Comparison of ENCODE assay signal across 8 cellular contexts in the genomic region with DNA sequence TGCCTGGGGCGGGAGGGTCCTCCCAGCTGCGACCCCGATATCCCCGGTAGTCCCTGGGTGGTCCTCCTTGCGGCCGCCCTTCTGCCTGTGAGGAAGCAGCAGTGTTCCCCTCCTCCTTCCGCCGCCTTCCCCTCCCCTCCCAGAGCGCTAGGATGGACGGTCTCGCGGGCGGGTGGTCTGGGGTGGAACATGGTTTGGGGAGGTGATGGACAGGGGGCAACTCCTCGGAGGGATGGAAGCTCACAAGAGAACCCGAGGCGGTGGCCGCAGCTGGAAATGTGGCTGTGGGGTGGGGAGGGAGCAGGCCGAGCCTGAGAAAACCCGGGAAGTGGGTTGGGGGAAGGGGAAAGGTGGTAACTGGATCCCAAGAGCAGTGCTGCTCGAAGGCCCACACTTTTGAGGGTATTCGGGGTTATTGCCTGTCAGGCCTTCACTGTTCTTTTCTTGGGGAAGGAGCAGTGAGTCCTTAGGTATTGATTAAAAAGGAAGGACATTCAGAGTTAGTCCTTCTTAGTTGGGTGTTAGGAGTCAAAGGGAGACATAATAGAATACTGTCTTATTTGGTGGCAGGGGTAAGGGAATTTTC. TPM values are rescaled to one million over a fixed set of nuclear protein-coding genes. Genes with fewer than 3 reads are reported as not detected.
DNase-seq lines count a peak whose midpoint lies in the region; ATAC-seq and TF ChIP-seq lines count a peak whose summit lies in the region.

No MANE protein-coding gene starts in this region.

- no peaks in the 10 kb centered on the region for H3K9me3 ChIP-seq in neural progenitor cell (ENCODE audit: low read depth)

- H3K36me3 ChIP-seq in neural progenitor cell: no peaks in the 10 kb centered on the region

- peak overlapping the region; percentile 80 for H2AFZ ChIP-seq in neural progenitor cell (replicated peaks)

- ATAC-seq in activated T-cell treated with anti-CD3 and anti-CD28 coated beads, Interleukin-2, amount 50 U/mL, for 72 hours (replicated peaks in 1 of 2): peak; percentile 27 to 44
- peak; percentile 45 for ATAC-seq in foreskin keratinocyte

- H3K27me3 Mint-ChIP-seq in HFFc6 (ENCODE audit: insufficient read depth): peaks cover 3% of the 10 kb centered on the region; the same call in 1 of the 2 replicates
- no peaks in the 10 kb centered on the region for H3K27me3 Mint-ChIP-seq in activated T-cell treated with anti-CD3 and anti-CD28 coated beads, Interleukin-2, amount 50 U/mL, for 72 hours (ENCODE audit: low read depth)
- H3K27me3 Mint-ChIP-seq in neural progenitor cell (ENCODE audit: insufficient read depth, low read depth): peaks cover 5% of the 10 kb centered on the region

- H3K4me3 Mint-ChIP-seq in HFFc6 (peak overlapping the region; percentile 99), neural progenitor cell (peak overlapping the region; percentile 99)
- H3K4me3 Mint-ChIP-seq in activated T-cell treated with anti-CD3 and anti-CD28 coated beads, Interleukin-2, amount 50 U/mL, for 72 hours: peak overlapping the region; percentile 90 to 98

- no peaks in the 10 kb centered on the region for H3K9me3 Mint-ChIP-seq in HFFc6
- H3K9me3 Mint-ChIP-seq in activated T-cell treated with anti-CD3 and anti-CD28 coated beads, Interleukin-2, amount 50 U/mL, for 72 hours: no peaks in the 10 kb centered on the region
- H3K9me3 Mint-ChIP-seq in neural progenitor cell: no peaks in the 10 kb centered on the region

- H3K4me2 ChIP-seq in neural progenitor cell: peak overlapping the region; percentile 86

- peaks cover 55% of the 10 kb centered on the region for H3K79me2 ChIP-seq in neural progenitor cell (ENCODE audit: low read depth)

- peaks cover 20% of the 10 kb centered on the region for H3F3A ChIP-seq in neural progenitor cell (ENCODE audit: low read depth)

- H3K27me3 ChIP-seq in foreskin keratinocyte (no peaks in the 10 kb centered on the region), neural progenitor cell (no peaks in the 10 kb centered on the region)

- peaks cover 46% of the 10 kb centered on the region for H4K20me1 ChIP-seq in neural progenitor cell (ENCODE audit: low read depth)

- DNase-seq in NCI-H2029 (lab: John Stamatoyannopoulos, UW): peak; percentile 37
- DNase-seq in NCI-H2029 treated with DMSO at 0.1 percent for 48 hours (lab: John Stamatoyannopoulos, UW): no peak
- no peak for DNase-seq in HFFc6
- peak; percentile 20 for DNase-seq in NCI-H1105 treated with DMSO at 0.1 percent for 48 hours (lab: John Stamatoyannopoulos, UW)
- peak in 1 of 2 donors; percentile 53 for DNase-seq in activated T-cell treated with anti-CD3 and anti-CD28 coated beads, Interleukin-2, amount 50 U/mL, for 72 hours
- peak in 1 of 2 donors; percentile 22 for DNase-seq in foreskin keratinocyte
- peak; percentile 77 for DNase-seq in neural progenitor cell (ENCODE audit: low spot score)
- DNase-seq in ureter (ENCODE audit: low spot score): peak; percentile 57

- H3K36me3 Mint-ChIP-seq in HFFc6 (ENCODE audit: low read depth) (peaks cover 15% of the 10 kb centered on the region; the same call in 1 of the 2 replicates), neural progenitor cell (peaks cover 6% of the 10 kb centered on the region)
- peaks cover 3 to 14% of the 10 kb centered on the region in 2 donors for H3K36me3 Mint-ChIP-seq in activated T-cell treated with anti-CD3 and anti-CD28 coated beads, Interleukin-2, amount 50 U/mL, for 72 hours (ENCODE audit: insufficient read depth in 2 of 2)

- peak overlapping the region; percentile 86 for H3K27ac ChIP-seq in foreskin keratinocyte
- peak overlapping the region; percentile 92 for H3K27ac ChIP-seq in neural progenitor cell

- peak overlapping the region; percentile 57 for H3K9ac ChIP-seq in neural progenitor cell

- TF ChIP-seq CTCF in HFFc6 (IDR thresholded peaks at IDR 0.05) (no peak), foreskin keratinocyte (conservative IDR thresholded peaks at IDR 0.05) (no peak), neural progenitor cell (IDR thresholded peaks at IDR 0.05) (no peak)

- H3K4me3 ChIP-seq in neural progenitor cell: peak overlapping the region; percentile 76

- H3K27ac Mint-ChIP-seq in HFFc6 (peak overlapping the region; percentile 91), neural progenitor cell (peak overlapping the region; percentile 99)
- peak overlapping the region; percentile 99 for H3K27ac Mint-ChIP-seq in activated T-cell treated with anti-CD3 and anti-CD28 coated beads, Interleukin-2, amount 50 U/mL, for 72 hours

- H3K4me1 Mint-ChIP-seq in HFFc6 (ENCODE audit: low read depth) (peaks cover 35% of the 10 kb centered on the region), neural progenitor cell (peaks cover 25% of the 10 kb centered on the region)
- peaks cover 54% of the 10 kb centered on the region for H3K4me1 Mint-ChIP-seq in activated T-cell treated with anti-CD3 and anti-CD28 coated beads, Interleukin-2, amount 50 U/mL, for 72 hours (ENCODE audit: low read depth)

- H3K4me1 ChIP-seq in foreskin keratinocyte (no peaks in the 10 kb centered on the region), neural progenitor cell (peaks cover 19% of the 10 kb centered on the region)

RNA-seq across cellular contexts. Expression of gene UBE2K, which starts 0.6 kb away (rescaled TPM):
- total RNA-seq in HFFc6 (2021; fragmentation: NEBNext Ultra II Directional; extraction: Animal tissue kit (Norgen Biotek cat#: 25700)): 100 to 1,000 TPM in 2 of 6 experiments, 10 to 100 TPM in 4; 84.8 to 104 (median 90.6) TPM
- 10 to 100 TPM; 79.2 to 84.7 TPM for total RNA-seq in activated T-cell treated with anti-CD3 and anti-CD28 coated beads, Interleukin-2, amount 50 U/mL, for 72 hours
- total RNA-seq in foreskin keratinocyte (59.0 and 59.4 TPM in 2 replicates), neural progenitor cell (ENCODE audit: low replicate concordance) (36.6 and 61.8 TPM in 2 replicates), ureter (78.4 TPM)
- polyA plus RNA-seq in foreskin keratinocyte: 83.3 and 91.4 TPM in 2 replicates

RNA-seq across cellular contexts. Expression of gene SMIM14, which starts 59.9 kb away (rescaled TPM):
- total RNA-seq in HFFc6 (2021; fragmentation: NEBNext Ultra II Directional; extraction: Animal tissue kit (Norgen Biotek cat#: 25700)): 10 to 100 TPM; 26.6 to 35.0 (median 29.2) TPM
- 1 to 10 TPM; 4.4 to 8.6 TPM for total RNA-seq in activated T-cell treated with anti-CD3 and anti-CD28 coated beads, Interleukin-2, amount 50 U/mL, for 72 hours
- total RNA-seq in foreskin keratinocyte (5.5 and 10.4 TPM in 2 replicates), neural progenitor cell (ENCODE audit: low replicate concordance) (43.5 and 91.0 TPM in 2 replicates), ureter (48.6 TPM)
- 4.3 and 5.3 TPM in 2 replicates for polyA plus RNA-seq in foreskin keratinocyte

Comparison
In these comparisons a context has a peak if more than half of its experiments do, and no peak if none do; other contexts are left out.
1. DNase-seq: peak in NCI-H2029 (single experiment), NCI-H1105 treated with DMSO at 0.1 percent for 48 hours (single experiment), neural progenitor cell (single experiment) and ureter (single experiment); none in NCI-H2029 treated with DMSO at 0.1 percent for 48 hours (single experiment) and HFFc6 (single experiment).
2. Peak in every context shown above with its lines, with median percentiles within 50 percentile points of each other: H3K27ac Mint-ChIP-seq and H3K4me3 Mint-ChIP-seq.